11 cellular contexts compared by ENCODE assay signal in genomic region chr6:41728073-41728936, GRCh38. TPM values are rescaled to one million over a fixed set of nuclear protein-coding genes. Genes with fewer than 3 reads are reported as not detected.
DNase-seq lines count a peak whose midpoint lies in the region; ATAC-seq, FAIRE-seq and TF ChIP-seq lines count a peak whose summit lies in the region.
"Had no signal": no experiment of that assay in that cellular context is flagged by ENCODE, and none has a peak within 500 bp of the region (broad histone marks: within the 10 kb centered on the region; RNA-seq: fewer than 3 reads in every experiment).

No MANE protein-coding gene starts in this region.

- no peak overlapping the region for H3K27ac Mint-ChIP-seq in activated CD4-positive, alpha-beta T cell treated with anti-CD3 and anti-CD28 coated beads for 36 hours

- no peak for ATAC-seq in HG03565 (IDR thresholded peaks at IDR 0.05; ENCODE audit: unreplicated experiment)
- no peak for ATAC-seq in activated CD4-positive, alpha-beta T cell treated with anti-CD3 and anti-CD28 coated beads for 36 hours
- ATAC-seq: Panc1 had no signal

- no peak for TF ChIP-seq CTCF in left ventricle myocardium inferior (IDR thresholded peaks at IDR 0.05; ENCODE audit: borderline replicate concordance)

- H3K36me3 ChIP-seq in left ventricle myocardium inferior = no peaks in the 10 kb centered on the region

- POLR2A ChIA-PET in activated CD4-positive, alpha-beta T cell treated with anti-CD3 and anti-CD28 coated beads for 36 hours (lab: Charles Lee) = no interaction called here

- H3K4me3 Mint-ChIP-seq in activated CD4-positive, alpha-beta T cell treated with anti-CD3 and anti-CD28 coated beads for 36 hours = no peak overlapping the region

- H3K27me3 ChIP-seq in left ventricle myocardium inferior (ENCODE audit: low read depth) = no peaks in the 10 kb centered on the region

- peak overlapping the region; percentile 76 for H3K27ac ChIP-seq in left ventricle myocardium inferior (replicated peaks)

- no peaks in the 10 kb centered on the region for H3K9me3 Mint-ChIP-seq in activated CD4-positive, alpha-beta T cell treated with anti-CD3 and anti-CD28 coated beads for 36 hours (ENCODE audit: low read depth)

- H3K9me3 ChIP-seq in left ventricle myocardium inferior (replicated peaks) = no peaks in the 10 kb centered on the region

- intact Hi-C loops in left ventricle myocardium inferior (cut with micrococcal nuclease) = no loop called here
- intact Hi-C loops in posterior cingulate gyrus (cut with DNase I) = no loop called here
- intact Hi-C loops in activated CD4-positive, alpha-beta T cell treated with anti-CD3 and anti-CD28 coated beads for 36 hours (cut with DNase I, micrococcal nuclease) = no loop called here

- no peaks in the 10 kb centered on the region for H3K36me3 Mint-ChIP-seq in activated CD4-positive, alpha-beta T cell treated with anti-CD3 and anti-CD28 coated beads for 36 hours (ENCODE audit: low read depth)

- DNase-seq in HT-29 (ENCODE audit: low spot score) = peak; percentile 39
- peak; percentile 79 for DNase-seq in NCI-H748 treated with DMSO at 0.1 percent for 48 hours (lab: John Stamatoyannopoulos, UW)
- no peak for DNase-seq in left ventricle myocardium inferior
- peak in 7 of 10 donors; percentile 45 to 92 (median 72) for DNase-seq in posterior cingulate gyrus
- no peak for DNase-seq in HTR-8/SVneo (ENCODE audit: insufficient read length, low spot score)
- DNase-seq in kidney tubule cell (ENCODE audit: low spot score) = no peak
- DNase-seq in activated CD4-positive, alpha-beta T cell treated with anti-CD3 and anti-CD28 coated beads for 36 hours = no peak
- DNase-seq: activated CD4-positive, alpha-beta T cell treated with anti-CD3 and anti-CD28 coated beads, Interleukin-2, amount 50 U/mL, for 1 hour had no signal

- no peak overlapping the region for H3K4me3 ChIP-seq in left ventricle myocardium inferior

- FAIRE-seq in HTR-8/SVneo (lab: Jason Lieb, UNC) = no peak

- peaks cover 100% of the 10 kb centered on the region for H3K4me1 ChIP-seq in left ventricle myocardium inferior

- CTCF ChIA-PET in activated CD4-positive, alpha-beta T cell treated with anti-CD3 and anti-CD28 coated beads for 36 hours (lab: Charles Lee) = no interaction called here

- H3K4me1 Mint-ChIP-seq in activated CD4-positive, alpha-beta T cell treated with anti-CD3 and anti-CD28 coated beads for 36 hours = peaks cover 31% of the 10 kb centered on the region

- H3K27me3 Mint-ChIP-seq in activated CD4-positive, alpha-beta T cell treated with anti-CD3 and anti-CD28 coated beads for 36 hours = no peaks in the 10 kb centered on the region

RNA-seq across cellular contexts. Expression of gene TFEB, which starts 7.1 kb away (rescaled TPM):
- total RNA-seq in HT-29 (2014; rRNA removed; shearing (Covaris generic)) = 24.0 and 24.1 TPM in 2 replicates
- 39.9 TPM for total RNA-seq in left ventricle myocardium inferior
- total RNA-seq in activated CD4-positive, alpha-beta T cell treated with anti-CD3 and anti-CD28 coated beads for 36 hours = 1 to 10 TPM; 8.5 to 9.2 TPM

RNA-seq across cellular contexts. Expression of gene PGC, which starts 18.9 kb away (rescaled TPM):
- total RNA-seq in HT-29 (2014; rRNA removed; shearing (Covaris generic)) = 0.20 and 0.26 TPM in 2 replicates
- total RNA-seq in left ventricle myocardium inferior = not detected
- not detected for total RNA-seq in activated CD4-positive, alpha-beta T cell treated with anti-CD3 and anti-CD28 coated beads for 36 hours
- total RNA-seq: myocyte had no signal

RNA-seq across cellular contexts. Expression of gene FRS3, which starts 51.4 kb away (rescaled TPM):
- 3.4 and 3.9 TPM in 2 replicates for total RNA-seq in HT-29 (2014; rRNA removed; shearing (Covaris generic))
- 5.3 TPM for total RNA-seq in left ventricle myocardium inferior
- 1 to 10 TPM; 4.8 to 5.6 TPM for total RNA-seq in activated CD4-positive, alpha-beta T cell treated with anti-CD3 and anti-CD28 coated beads for 36 hours

RNA-seq across cellular contexts. Expression of gene PRICKLE4, which starts 52.3 kb away (rescaled TPM):
- total RNA-seq in HT-29 (2014; rRNA removed; shearing (Covaris generic)) = 16.0 and 16.9 TPM in 2 replicates
- 0.88 TPM for total RNA-seq in left ventricle myocardium inferior
- total RNA-seq in activated CD4-positive, alpha-beta T cell treated with anti-CD3 and anti-CD28 coated beads for 36 hours = not detected

RNA-seq across cellular contexts. Expression of gene TOMM6, which starts 59.2 kb away (rescaled TPM):
- 83.4 and 86.2 TPM in 2 replicates for total RNA-seq in HT-29 (2014; rRNA removed; shearing (Covaris generic))
- total RNA-seq in left ventricle myocardium inferior = 177 TPM
- 100 to 1,000 TPM; 282 to 345 TPM for total RNA-seq in activated CD4-positive, alpha-beta T cell treated with anti-CD3 and anti-CD28 coated beads for 36 hours

Comparison
In these comparisons a context has a peak if more than half of its experiments do, and no peak if none do; other contexts are left out.
1. DNase-seq: peak in HT-29 (single experiment), NCI-H748 treated with DMSO at 0.1 percent for 48 hours (single experiment) and posterior cingulate gyrus (7 of 10); none in left ventricle myocardium inferior (single experiment), HTR-8/SVneo (single experiment), kidney tubule cell (single experiment) and activated CD4-positive, alpha-beta T cell treated with anti-CD3 and anti-CD28 coated beads for 36 hours (single experiment).